Comparison of ENCODE assay signal across 1 cellular context in the genomic region with DNA sequence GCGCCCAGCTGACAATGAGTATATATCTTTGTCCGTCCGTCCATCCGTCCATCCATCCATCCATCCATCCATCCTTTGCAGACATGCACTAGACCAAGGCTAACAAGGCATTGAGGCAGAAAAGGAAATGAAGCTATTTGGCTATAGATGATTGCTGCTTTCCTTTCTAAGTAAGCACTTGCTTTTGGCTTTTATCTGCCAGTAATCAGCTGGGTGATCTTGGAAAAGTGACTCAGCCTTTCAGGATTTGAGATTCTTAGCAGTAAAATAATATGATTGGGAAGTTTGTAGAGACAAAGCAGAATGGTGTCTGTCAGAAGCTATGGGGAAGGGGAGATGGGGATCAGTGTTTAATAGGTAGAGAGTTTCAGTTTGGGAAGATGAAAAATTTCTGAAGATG.
TF ChIP-seq lines count a peak whose summit lies in the region.

No MANE protein-coding gene starts in this region.

TF ChIP-seq in SK-N-SH treated with all-trans-retinoic acid at 6 μM for 48 hours, 23 proteins besides CTCF, POLR2A, EP300 and RAD21 (continued from another document):
- TF ChIP-seq, protein P1, sequence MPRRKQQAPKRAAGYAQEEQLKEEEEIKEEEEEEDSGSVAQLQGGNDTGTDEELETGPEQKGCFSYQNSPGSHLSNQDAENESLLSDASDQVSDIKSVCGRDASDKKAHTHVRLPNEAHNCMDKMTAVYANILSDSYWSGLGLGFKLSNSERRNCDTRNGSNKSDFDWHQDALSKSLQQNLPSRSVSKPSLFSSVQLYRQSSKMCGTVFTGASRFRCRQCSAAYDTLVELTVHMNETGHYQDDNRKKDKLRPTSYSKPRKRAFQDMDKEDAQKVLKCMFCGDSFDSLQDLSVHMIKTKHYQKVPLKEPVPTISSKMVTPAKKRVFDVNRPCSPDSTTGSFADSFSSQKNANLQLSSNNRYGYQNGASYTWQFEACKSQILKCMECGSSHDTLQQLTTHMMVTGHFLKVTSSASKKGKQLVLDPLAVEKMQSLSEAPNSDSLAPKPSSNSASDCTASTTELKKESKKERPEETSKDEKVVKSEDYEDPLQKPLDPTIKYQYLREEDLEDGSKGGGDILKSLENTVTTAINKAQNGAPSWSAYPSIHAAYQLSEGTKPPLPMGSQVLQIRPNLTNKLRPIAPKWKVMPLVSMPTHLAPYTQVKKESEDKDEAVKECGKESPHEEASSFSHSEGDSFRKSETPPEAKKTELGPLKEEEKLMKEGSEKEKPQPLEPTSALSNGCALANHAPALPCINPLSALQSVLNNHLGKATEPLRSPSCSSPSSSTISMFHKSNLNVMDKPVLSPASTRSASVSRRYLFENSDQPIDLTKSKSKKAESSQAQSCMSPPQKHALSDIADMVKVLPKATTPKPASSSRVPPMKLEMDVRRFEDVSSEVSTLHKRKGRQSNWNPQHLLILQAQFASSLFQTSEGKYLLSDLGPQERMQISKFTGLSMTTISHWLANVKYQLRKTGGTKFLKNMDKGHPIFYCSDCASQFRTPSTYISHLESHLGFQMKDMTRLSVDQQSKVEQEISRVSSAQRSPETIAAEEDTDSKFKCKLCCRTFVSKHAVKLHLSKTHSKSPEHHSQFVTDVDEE (CRISPR knock-in tag; IDR thresholded peaks at IDR 0.05) = 0 out of 2 replicates have a peak, but pooled peaks have one; percentile 24
- TF ChIP-seq ARNTL (CRISPR knock-in tag; IDR thresholded peaks at IDR 0.05; ENCODE audit: borderline replicate concordance, low read depth) (no peak), ZNF8 (CRISPR knock-in tag; IDR thresholded peaks at IDR 0.05) (no peak), ISL1 (CRISPR knock-in tag; IDR thresholded peaks at IDR 0.05) (peak; percentile 49), ESRRG (CRISPR knock-in tag; IDR thresholded peaks at IDR 0.05) (no peak)
- TF ChIP-seq, protein P2, sequence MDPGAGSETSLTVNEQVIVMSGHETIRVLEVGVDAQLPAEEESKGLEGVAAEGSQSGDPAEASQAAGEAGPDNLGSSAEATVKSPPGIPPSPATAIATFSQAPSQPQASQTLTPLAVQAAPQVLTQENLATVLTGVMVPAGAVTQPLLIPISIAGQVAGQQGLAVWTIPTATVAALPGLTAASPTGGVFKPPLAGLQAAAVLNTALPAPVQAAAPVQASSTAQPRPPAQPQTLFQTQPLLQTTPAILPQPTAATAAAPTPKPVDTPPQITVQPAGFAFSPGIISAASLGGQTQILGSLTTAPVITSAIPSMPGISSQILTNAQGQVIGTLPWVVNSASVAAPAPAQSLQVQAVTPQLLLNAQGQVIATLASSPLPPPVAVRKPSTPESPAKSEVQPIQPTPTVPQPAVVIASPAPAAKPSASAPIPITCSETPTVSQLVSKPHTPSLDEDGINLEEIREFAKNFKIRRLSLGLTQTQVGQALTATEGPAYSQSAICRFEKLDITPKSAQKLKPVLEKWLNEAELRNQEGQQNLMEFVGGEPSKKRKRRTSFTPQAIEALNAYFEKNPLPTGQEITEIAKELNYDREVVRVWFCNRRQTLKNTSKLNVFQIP (CRISPR knock-in tag; IDR thresholded peaks at IDR 0.05; ENCODE audit: borderline replicate concordance, low read depth) = no peak
- TF ChIP-seq, protein P3, sequence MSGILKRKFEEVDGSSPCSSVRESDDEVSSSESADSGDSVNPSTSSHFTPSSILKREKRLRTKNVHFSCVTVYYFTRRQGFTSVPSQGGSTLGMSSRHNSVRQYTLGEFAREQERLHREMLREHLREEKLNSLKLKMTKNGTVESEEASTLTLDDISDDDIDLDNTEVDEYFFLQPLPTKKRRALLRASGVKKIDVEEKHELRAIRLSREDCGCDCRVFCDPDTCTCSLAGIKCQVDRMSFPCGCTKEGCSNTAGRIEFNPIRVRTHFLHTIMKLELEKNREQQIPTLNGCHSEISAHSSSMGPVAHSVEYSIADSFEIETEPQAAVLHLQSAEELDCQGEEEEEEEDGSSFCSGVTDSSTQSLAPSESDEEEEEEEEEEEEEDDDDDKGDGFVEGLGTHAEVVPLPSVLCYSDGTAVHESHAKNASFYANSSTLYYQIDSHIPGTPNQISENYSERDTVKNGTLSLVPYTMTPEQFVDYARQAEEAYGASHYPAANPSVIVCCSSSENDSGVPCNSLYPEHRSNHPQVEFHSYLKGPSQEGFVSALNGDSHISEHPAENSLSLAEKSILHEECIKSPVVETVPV (CRISPR knock-in tag; IDR thresholded peaks at IDR 0.05) = no peak
